In genomic region chr3:73365756-73366397, GRCh38 we compare ENCODE assay signal across 16 cellular contexts.
DNase-seq lines count a peak whose midpoint lies in the region; ATAC-seq and TF ChIP-seq lines count a peak whose summit lies in the region.
"Had no signal": no experiment of that assay in that cellular context is flagged by ENCODE, and none has a peak within 500 bp of the region (broad histone marks: within the 10 kb centered on the region; RNA-seq: fewer than 3 reads in every experiment).

No MANE protein-coding gene starts in this region.

- no peak overlapping the region for H3K4me3 ChIP-seq in right atrium auricular region
- H3K4me3 ChIP-seq: GM12878, SK-N-MC had no signal

- H3K27ac ChIP-seq in right atrium auricular region: peak overlapping the region in 1 of 2 donors; percentile 15
- H3K27ac ChIP-seq: KMS-11, SK-N-MC had no signal

- peaks cover 2 to 26% (median 3%) of the 10 kb centered on the region in 5 experiments for H3K9me3 Mint-ChIP-seq in brain

- H3K27me3 ChIP-seq in right atrium auricular region: no peaks in the 10 kb centered on the region

- no peaks in the 10 kb centered on the region for H3K9me3 ChIP-seq in right atrium auricular region

- peaks cover 6% of the 10 kb centered on the region for H3K4me1 Mint-ChIP-seq in brain
- H3K4me1 Mint-ChIP-seq: B cell had no signal

- peak overlapping the region in 4 of 5 experiments; percentile 14 to 92 (median 56) for H3K27ac Mint-ChIP-seq in brain
- H3K27ac Mint-ChIP-seq: activated CD4-positive, alpha-beta memory T cell treated with anti-CD3 and anti-CD28 coated beads for 36 hours; B cell had no signal

- H3K36me3 ChIP-seq in right atrium auricular region: no peaks in the 10 kb centered on the region

- H3K4me1 ChIP-seq in right atrium auricular region: no peaks in the 10 kb centered on the region

- ATAC-seq in GM19395 (IDR thresholded peaks at IDR 0.05; ENCODE audit: unreplicated experiment): no peak
- ATAC-seq: GM12878 had no signal

- H3K4me3 Mint-ChIP-seq in brain: no peak overlapping the region
- H3K4me3 Mint-ChIP-seq: activated CD4-positive, alpha-beta memory T cell treated with anti-CD3 and anti-CD28 coated beads for 36 hours; B cell had no signal

- peaks cover 10% of the 10 kb centered on the region for H3K27me3 Mint-ChIP-seq in brain
- H3K27me3 Mint-ChIP-seq: activated CD4-positive, alpha-beta memory T cell treated with anti-CD3 and anti-CD28 coated beads for 36 hours; B cell had no signal

- no peaks in the 10 kb centered on the region for H3K36me3 Mint-ChIP-seq in brain
- H3K36me3 Mint-ChIP-seq: activated CD4-positive, alpha-beta memory T cell treated with anti-CD3 and anti-CD28 coated beads for 36 hours had no signal

- TF ChIP-seq CTCF in brain (conservative IDR thresholded peaks at IDR 0.05) (no peak), right atrium auricular region (IDR thresholded peaks at IDR 0.05) (no peak)

- DNase-seq in C1 segment of cervical spinal cord (lab: John Stamatoyannopoulos, UW) (peak in 11 of 14 donors; percentile 9 to 62 (median 41)), right atrium auricular region (ENCODE audit: low spot score) (peak; percentile 77), putamen (ENCODE audit: low spot score) (peak; percentile 71), activated T-cell treated with anti-CD3 and anti-CD28 coated beads for 4 hours (no peak), foreskin melanocyte (no peak), activated gamma-delta T cell (lab: John Stamatoyannopoulos, UW) (no peak)
- DNase-seq: activated CD4-positive, alpha-beta memory T cell treated with anti-CD3 and anti-CD28 coated beads for 36 hours; cerebellar nuclear complex; NCI-H510A; stimulated activated CD8-positive, alpha-beta memory T cell treated with anti-CD3 and anti-CD28 coated beads, Interleukin-4, amount 100 ng/mL, for 48 hours had no signal

Comparison
In these comparisons a context has a peak if more than half of its experiments do, and no peak if none do; other contexts are left out.
1. DNase-seq: peak in C1 segment of cervical spinal cord (11 of 14), right atrium auricular region (single experiment) and putamen (single experiment); none in activated T-cell treated with anti-CD3 and anti-CD28 coated beads for 4 hours (single experiment), foreskin melanocyte (single experiment) and activated gamma-delta T cell (single experiment).